Comparison of ENCODE assay signal across 8 cellular contexts in the genomic region with DNA sequence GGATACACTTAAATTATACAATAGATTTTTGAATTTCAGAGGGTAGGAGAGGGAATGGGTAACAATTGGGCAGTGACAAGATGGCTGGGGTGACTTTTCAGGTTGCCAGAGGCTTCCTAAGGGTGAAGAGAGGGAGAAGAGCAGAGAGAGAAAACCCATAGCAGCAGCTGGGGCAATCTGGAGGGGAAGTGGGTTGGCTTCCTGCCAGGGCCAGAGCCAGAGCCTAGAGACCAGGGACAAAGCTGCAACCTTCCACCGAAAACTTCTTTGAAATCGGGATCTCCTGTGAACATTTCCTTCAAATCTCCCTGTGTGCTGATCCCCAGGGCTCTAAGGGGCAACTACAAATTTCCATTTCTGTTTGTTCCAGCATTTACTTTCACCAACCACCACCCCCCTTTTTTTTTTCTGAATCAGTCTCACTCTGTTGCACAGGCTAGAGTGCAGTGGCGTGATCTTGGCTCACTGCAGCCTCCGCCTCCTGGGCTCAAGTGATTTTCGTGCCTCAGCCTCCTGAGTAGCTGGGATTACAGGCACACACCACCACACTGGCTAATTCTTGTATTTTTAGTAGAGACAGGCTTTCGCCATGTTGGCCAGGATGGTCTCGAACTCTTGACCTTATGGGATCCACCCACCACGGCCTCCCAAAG. TPM values are rescaled to one million over a fixed set of nuclear protein-coding genes. Genes with fewer than 3 reads are reported as not detected.
DNase-seq lines count a peak whose midpoint lies in the region; ATAC-seq lines count a peak whose summit lies in the region.

No MANE protein-coding gene starts in this region.

- peak overlapping the region; percentile 96 for H3K27ac Mint-ChIP-seq in T-helper 17 cell
- H3K27ac Mint-ChIP-seq in stimulated activated memory B cell treated with anti-CD40 and anti-IgM and Interleukin-4, amounts not matched to agents 10 μg/mL and 1 μg/mL and 100 μg/mL, for 72 hours, result peak overlapping the region; percentile 51

- H3K27me3 ChIP-seq in effector memory CD4-positive, alpha-beta T cell (replicated peaks; ENCODE audit: control insufficient read depth, insufficient read depth, low read length, poor library complexity, severe bottlenecking), result no peaks in the 10 kb centered on the region

- H3K9me3 Mint-ChIP-seq in stimulated activated memory B cell treated with anti-CD40 and anti-IgM and Interleukin-4, amounts not matched to agents 10 μg/mL and 1 μg/mL and 100 μg/mL, for 72 hours, result peaks cover 2% of the 10 kb centered on the region

- no peaks in the 10 kb centered on the region for H3K9me3 ChIP-seq in T-helper 17 cell (ENCODE audit: control insufficient read depth, low read length, poor library complexity, severe bottlenecking)
- H3K9me3 ChIP-seq in effector memory CD4-positive, alpha-beta T cell (ENCODE audit: control insufficient read depth, low read length), result no peaks in the 10 kb centered on the region

- H3K36me3 Mint-ChIP-seq in T-helper 17 cell (ENCODE audit: low read depth), result no peaks in the 10 kb centered on the region
- H3K36me3 Mint-ChIP-seq in stimulated activated memory B cell treated with anti-CD40 and anti-IgM and Interleukin-4, amounts not matched to agents 10 μg/mL and 1 μg/mL and 100 μg/mL, for 72 hours, result no peaks in the 10 kb centered on the region

- H3K4me1 Mint-ChIP-seq in T-helper 17 cell, result peaks cover 37% of the 10 kb centered on the region
- peaks cover 59% of the 10 kb centered on the region for H3K4me1 Mint-ChIP-seq in stimulated activated memory B cell treated with anti-CD40 and anti-IgM and Interleukin-4, amounts not matched to agents 10 μg/mL and 1 μg/mL and 100 μg/mL, for 72 hours

- H3K36me3 ChIP-seq in effector memory CD4-positive, alpha-beta T cell (ENCODE audit: control insufficient read depth, insufficient read depth, low read length), result no peaks in the 10 kb centered on the region

- peak; percentile 21 for ATAC-seq in T-helper 17 cell
- ATAC-seq in stimulated activated memory B cell treated with anti-CD40 and anti-IgM and Interleukin-4, amounts not matched to agents 10 μg/mL and 1 μg/mL and 100 μg/mL, for 72 hours, result no peak
- no peak for ATAC-seq in HG03460 (IDR thresholded peaks at IDR 0.05; ENCODE audit: unreplicated experiment)
- ATAC-seq in GM21447 (IDR thresholded peaks at IDR 0.05; ENCODE audit: unreplicated experiment), result no peak
- ATAC-seq in HG03039 (IDR thresholded peaks at IDR 0.05; ENCODE audit: unreplicated experiment), result no peak

- H3K4me3 Mint-ChIP-seq in T-helper 17 cell, result peak overlapping the region; percentile 45
- peak overlapping the region; percentile 8 for H3K4me3 Mint-ChIP-seq in stimulated activated memory B cell treated with anti-CD40 and anti-IgM and Interleukin-4, amounts not matched to agents 10 μg/mL and 1 μg/mL and 100 μg/mL, for 72 hours

- H3K4me1 ChIP-seq in effector memory CD4-positive, alpha-beta T cell (ENCODE audit: control insufficient read depth, insufficient read depth, low read length, poor library complexity, severe bottlenecking), result peaks cover 23% of the 10 kb centered on the region

- no peak overlapping the region for H3K4me3 ChIP-seq in effector memory CD4-positive, alpha-beta T cell (ENCODE audit: insufficient read depth, low read depth, low read length, poor library complexity, severe bottlenecking)

- peak overlapping the region; percentile 18 for H3K27ac ChIP-seq in effector memory CD4-positive, alpha-beta T cell (ENCODE audit: insufficient read depth, low read length, poor library complexity, severe bottlenecking)

- DNase-seq in NCI-H748 (lab: John Stamatoyannopoulos, UW; ENCODE audit: unreplicated experiment), result peak; percentile 8
- no peak for DNase-seq in NCI-H748 treated with DMSO at 0.1 percent for 48 hours (lab: John Stamatoyannopoulos, UW)
- DNase-seq in T-helper 17 cell, result peak in 2 of 3 donors; percentile 28 to 40
- DNase-seq in effector memory CD4-positive, alpha-beta T cell, result peak; percentile 19 to 43 (median 26)

- no peaks in the 10 kb centered on the region for H3K27me3 Mint-ChIP-seq in T-helper 17 cell
- no peaks in the 10 kb centered on the region for H3K27me3 Mint-ChIP-seq in stimulated activated memory B cell treated with anti-CD40 and anti-IgM and Interleukin-4, amounts not matched to agents 10 μg/mL and 1 μg/mL and 100 μg/mL, for 72 hours

RNA-seq across cellular contexts. Expression of gene EMILIN1, which starts 3.1 kb away (rescaled TPM):
- 1 to 10 TPM in 1 of 2 donors, under 1 TPM in 1; 0.32 to 1.7 TPM for total RNA-seq in T-helper 17 cell

RNA-seq across cellular contexts. Expression of gene OST4, which starts 3.9 kb away (rescaled TPM):
- 100 to 1,000 TPM; 284 to 371 TPM for total RNA-seq in T-helper 17 cell

RNA-seq across cellular contexts. Expression of gene KHK, which starts 11.2 kb away (rescaled TPM):
- total RNA-seq in T-helper 17 cell, result 1 to 10 TPM; 4.5 to 5.4 TPM

RNA-seq across cellular contexts. Expression of gene AGBL5, which starts 23.9 kb away (rescaled TPM):
- 10 to 100 TPM in 1 of 2 donors, 1 to 10 TPM in 1; 8.9 to 10.7 TPM for total RNA-seq in T-helper 17 cell

RNA-seq across cellular contexts. Expression of gene TMEM214, which starts 42.6 kb away (rescaled TPM):
- 10 to 100 TPM; 42.4 to 47.3 TPM for total RNA-seq in T-helper 17 cell
